ENCODE assay signal across 17 cellular contexts in the genomic region with DNA sequence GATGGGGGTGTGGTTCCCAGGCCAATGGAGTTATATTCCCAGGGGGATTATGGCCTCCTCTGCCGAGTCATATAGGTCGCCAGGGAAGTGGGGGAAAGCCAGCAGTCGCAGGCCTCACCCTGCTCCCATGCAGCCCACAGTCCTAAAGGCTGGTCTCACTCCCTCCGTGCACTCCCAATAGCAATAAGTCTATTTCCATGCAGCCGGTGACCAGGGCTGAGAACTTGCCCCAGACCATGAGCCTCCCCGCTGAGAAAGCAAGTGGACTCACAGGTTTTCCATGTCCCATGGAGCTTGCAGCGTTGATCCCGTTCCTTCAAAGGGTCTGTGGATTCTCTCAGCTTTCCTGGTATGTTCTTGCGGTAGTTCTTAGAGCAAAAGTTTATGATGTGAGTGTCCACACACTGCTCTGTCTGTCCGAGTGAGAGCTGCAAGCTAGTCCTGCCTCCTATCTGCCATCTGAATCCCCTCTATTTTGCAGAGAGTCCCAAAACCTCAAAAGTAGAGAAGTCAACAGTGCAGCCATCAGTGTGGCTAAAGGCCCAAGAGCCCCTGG.
DNase-seq lines count a peak whose midpoint lies in the region; ATAC-seq and TF ChIP-seq lines count a peak whose summit lies in the region.
"Had no signal": no experiment of that assay in that cellular context is flagged by ENCODE, and none has a peak within 500 bp of the region (broad histone marks: within the 10 kb centered on the region; RNA-seq: fewer than 3 reads in every experiment).

No MANE protein-coding gene starts in this region.

- TF ChIP-seq CTCF in vagina (IDR thresholded peaks at IDR 0.05), result no peak

- H3K27me3 ChIP-seq in vagina, result no peaks in the 10 kb centered on the region

- ATAC-seq in left ventricle myocardium superior, result no peak
- ATAC-seq: A549 had no signal

- TF ChIP-seq POLR2A in vagina (IDR thresholded peaks at IDR 0.05), result no peak

- no peaks in the 10 kb centered on the region for H3K36me3 ChIP-seq in vagina

- H3K27ac ChIP-seq in vagina, result no peak overlapping the region
- H3K27ac ChIP-seq: 22Rv1, A549, C4-2B had no signal

- H3K4me1 ChIP-seq in vagina, result no peaks in the 10 kb centered on the region
- H3K4me1 ChIP-seq: A549 had no signal

- intact Hi-C loops in posterior vena cava (cut with DNase I), result no loop called here
- intact Hi-C loops in vagina (cut with DNase I), result no loop called here
- intact Hi-C loops in left ventricle myocardium superior (cut with micrococcal nuclease), result no loop called here

- no peaks in the 10 kb centered on the region for H3K9me3 ChIP-seq in vagina
- H3K9me3 ChIP-seq: A549 had no signal

- peak; percentile 4 for DNase-seq in activated CD8-positive, alpha-beta memory T cell treated with anti-CD3 and anti-CD28 coated beads, Interleukin-2, amount 50 U/mL, for 48 hours
- no peak for DNase-seq in activated CD8-positive, alpha-beta memory T cell treated with anti-CD3 and anti-CD28 coated beads for 24 hours
- DNase-seq in ecto neural progenitor cell (ENCODE audit: low spot score) (peak; percentile 21), posterior vena cava (ENCODE audit: low spot score) (peak; percentile 53), vagina (ENCODE audit: extremely low spot score in 2 of 2) (peak; percentile 67 to 71), left ventricle myocardium superior (no peak), T-helper 9 cell (no peak)
- DNase-seq: AML-193; CD4-positive, alpha-beta T cell; DMS153; DMS79; GDM1; HFFc6 had no signal

- H3K4me3 ChIP-seq in vagina, result no peak overlapping the region
- H3K4me3 ChIP-seq: A549, GM23338 had no signal

Comparison
In these comparisons a context has a peak if more than half of its experiments do, and no peak if none do; other contexts are left out.
1. DNase-seq: peak in activated CD8-positive, alpha-beta memory T cell treated with anti-CD3 and anti-CD28 coated beads, Interleukin-2, amount 50 U/mL, for 48 hours (single experiment), ecto neural progenitor cell (single experiment), posterior vena cava (single experiment) and vagina (2 of 2); none in activated CD8-positive, alpha-beta memory T cell treated with anti-CD3 and anti-CD28 coated beads for 24 hours (single experiment), left ventricle myocardium superior (single experiment) and T-helper 9 cell (single experiment).